Comparison of ENCODE assay signal across 1 cellular context in genomic region chr12:29709056-29709455, GRCh38.
TF ChIP-seq lines count a peak whose summit lies in the region.

No MANE protein-coding gene starts in this region.

TF ChIP-seq in HEK293, 187 proteins besides CTCF, POLR2A, EP300 and RAD21 (continued from another document):
- TF ChIP-seq ZNF777 (tag by site-specific recombination; IDR thresholded peaks at IDR 0.05; ENCODE audit: borderline replicate concordance) = no peak
- TF ChIP-seq ZNF366 (tag by site-specific recombination; conservative IDR thresholded peaks at IDR 0.05) = peak; percentile 25; the same call in 1 of the 2 replicates
- no peak for TF ChIP-seq ZNF148 (tag by site-specific recombination; IDR thresholded peaks at IDR 0.05; ENCODE audit: borderline replicate concordance)
